Comparison of ENCODE assay signal across 8 cellular contexts in genomic region chr10:61992683-61993629, GRCh38.
DNase-seq lines count a peak whose midpoint lies in the region; ATAC-seq and TF ChIP-seq lines count a peak whose summit lies in the region.

No MANE protein-coding gene starts in this region.

- no peaks in the 10 kb centered on the region for H3K9me3 ChIP-seq in esophagus muscularis mucosa

- ATAC-seq in activated CD8-positive, alpha-beta memory T cell treated with anti-CD3 and anti-CD28 coated beads, Interleukin-2, amount 10 ng/mL, durations not matched to agents 7 days and 5 days = peak; percentile 69
- peak; percentile 49 for ATAC-seq in activated CD8-positive, alpha-beta T cell treated with anti-CD3 and anti-CD28 coated beads, Interleukin-2, amount 10 ng/mL, durations not matched to agents 7 days and 5 days

- peaks cover 69% of the 10 kb centered on the region for H3K4me1 Mint-ChIP-seq in activated CD8-positive, alpha-beta memory T cell treated with anti-CD3 and anti-CD28 coated beads, Interleukin-2, amount 10 ng/mL, durations not matched to agents 7 days and 5 days
- peaks cover 44% of the 10 kb centered on the region for H3K4me1 Mint-ChIP-seq in activated CD8-positive, alpha-beta T cell treated with anti-CD3 and anti-CD28 coated beads, Interleukin-2, amount 10 ng/mL, durations not matched to agents 7 days and 5 days (ENCODE audit: low read depth)

- H3K27me3 ChIP-seq in esophagus muscularis mucosa (no peaks in the 10 kb centered on the region), rectal smooth muscle tissue (ENCODE audit: control insufficient read depth, insufficient read depth, low read length) (no peaks in the 10 kb centered on the region)

- H3K4me3 ChIP-seq in esophagus muscularis mucosa = peak overlapping the region; percentile 10 to 38 (median 24)
- H3K4me3 ChIP-seq in rectal smooth muscle tissue (ENCODE audit: low read length) = peak overlapping the region; percentile 35

- 7% methylated on average over 7 of the region's 7 CpGs for WGBS in esophagus muscularis mucosa

- peak; percentile 88 for TF ChIP-seq EP300 in esophagus muscularis mucosa (IDR thresholded peaks at IDR 0.05)

- H3K36me3 Mint-ChIP-seq in activated CD8-positive, alpha-beta memory T cell treated with anti-CD3 and anti-CD28 coated beads, Interleukin-2, amount 10 ng/mL, durations not matched to agents 7 days and 5 days = peaks cover 35% of the 10 kb centered on the region
- peaks cover 38% of the 10 kb centered on the region for H3K36me3 Mint-ChIP-seq in activated CD8-positive, alpha-beta T cell treated with anti-CD3 and anti-CD28 coated beads, Interleukin-2, amount 10 ng/mL, durations not matched to agents 7 days and 5 days (ENCODE audit: low read depth)

- CTCF ChIA-PET in activated CD8-positive, alpha-beta memory T cell treated with anti-CD3 and anti-CD28 coated beads, Interleukin-2, amount 10 ng/mL, durations not matched to agents 7 days and 5 days (lab: Charles Lee) = interaction anchor here (1.1 to 2.8 kb wide), 13 partner anchors 9 to 252 kb away, joined by 3 to 16 read pairs (median 5); partner anchors contain the start of gene ARID5B
- CTCF ChIA-PET in activated CD8-positive, alpha-beta T cell treated with anti-CD3 and anti-CD28 coated beads, Interleukin-2, amount 10 ng/mL, durations not matched to agents 7 days and 5 days (lab: Charles Lee) = interaction anchor here (0.7 to 3.3 kb wide), 11 partner anchors 28 to 252 kb away, joined by 3 to 20 read pairs (median 4); partner anchors contain the start of gene ARID5B

- POLR2A ChIA-PET in activated CD8-positive, alpha-beta T cell treated with anti-CD3 and anti-CD28 coated beads, Interleukin-2, amount 10 ng/mL, durations not matched to agents 7 days and 5 days (lab: Charles Lee) = interaction anchor here (0.6 to 2.5 kb wide), 10 partner anchors 26 to 190 kb away, joined by 3 to 31 read pairs (median 4); partner anchors contain the start of gene ARID5B

- H3K9ac ChIP-seq in rectal smooth muscle tissue (ENCODE audit: low read length) = no peak overlapping the region

- H3K27ac ChIP-seq in esophagus muscularis mucosa (replicated peaks in 1 of 4) (peak overlapping the region; percentile 68 to 77 (median 75)), rectal smooth muscle tissue (ENCODE audit: low read depth, low read length) (peak overlapping the region; percentile 68)

- peak; percentile 78 for DNase-seq in activated CD8-positive, alpha-beta memory T cell treated with anti-CD3 and anti-CD28 coated beads, Interleukin-2, amount 10 ng/mL, durations not matched to agents 7 days and 5 days
- DNase-seq in activated CD8-positive, alpha-beta memory T cell treated with anti-CD3 and anti-CD28 coated beads, Interleukin-2, amount 50 U/mL, for 48 hours = no peak
- DNase-seq in MV-4-11 (lab: John Stamatoyannopoulos, UW) (peak; percentile 89), esophagus muscularis mucosa (ENCODE audit: extremely low spot score) (peak; percentile 93), COLO668 (lab: John Stamatoyannopoulos, UW; ENCODE audit: unreplicated experiment) (no peak), GM13977 (ENCODE audit: low spot score) (no peak)
- peak; percentile 49 for DNase-seq in activated CD8-positive, alpha-beta T cell treated with anti-CD3 and anti-CD28 coated beads, Interleukin-2, amount 10 ng/mL, durations not matched to agents 7 days and 5 days

- H3K27ac Mint-ChIP-seq in activated CD8-positive, alpha-beta memory T cell treated with anti-CD3 and anti-CD28 coated beads, Interleukin-2, amount 10 ng/mL, durations not matched to agents 7 days and 5 days = peak overlapping the region; percentile 98
- H3K27ac Mint-ChIP-seq in activated CD8-positive, alpha-beta T cell treated with anti-CD3 and anti-CD28 coated beads, Interleukin-2, amount 10 ng/mL, durations not matched to agents 7 days and 5 days = peak overlapping the region; percentile 75

- H3K36me3 ChIP-seq in esophagus muscularis mucosa (no peaks in the 10 kb centered on the region), rectal smooth muscle tissue (ENCODE audit: control insufficient read depth, insufficient read depth, low read length) (no peaks in the 10 kb centered on the region)

- TF ChIP-seq POLR2A in esophagus muscularis mucosa (IDR thresholded peaks at IDR 0.05; ENCODE audit: low read depth) = no peak

- in situ Hi-C loops in GM13977 (cut with MboI; ENCODE audit: low pct_unique_long_range_greater_than_20kb, low sequenced_read_pairs, unreplicated experiment) = no loop called here

- intact Hi-C loops in esophagus muscularis mucosa (cut with DNase I) = loop anchor here (5.0 kb wide), 1 partner anchor 91 kb away; the partner anchor contains the start of gene ARID5B

- no peak for TF ChIP-seq CTCF in esophagus muscularis mucosa (IDR thresholded peaks at IDR 0.05)
- no peak for TF ChIP-seq CTCF in GM13977 (IDR thresholded peaks at IDR 0.05; ENCODE audit: extremely low read depth, insufficient read depth, missing control alignments)

- H3K9me3 Mint-ChIP-seq in activated CD8-positive, alpha-beta memory T cell treated with anti-CD3 and anti-CD28 coated beads, Interleukin-2, amount 10 ng/mL, durations not matched to agents 7 days and 5 days (ENCODE audit: low read depth) = peaks cover 2% of the 10 kb centered on the region
- no peaks in the 10 kb centered on the region for H3K9me3 Mint-ChIP-seq in activated CD8-positive, alpha-beta T cell treated with anti-CD3 and anti-CD28 coated beads, Interleukin-2, amount 10 ng/mL, durations not matched to agents 7 days and 5 days (ENCODE audit: insufficient read depth)

- no peaks in the 10 kb centered on the region for H3K27me3 Mint-ChIP-seq in activated CD8-positive, alpha-beta memory T cell treated with anti-CD3 and anti-CD28 coated beads, Interleukin-2, amount 10 ng/mL, durations not matched to agents 7 days and 5 days
- no peaks in the 10 kb centered on the region for H3K27me3 Mint-ChIP-seq in activated CD8-positive, alpha-beta T cell treated with anti-CD3 and anti-CD28 coated beads, Interleukin-2, amount 10 ng/mL, durations not matched to agents 7 days and 5 days (ENCODE audit: low read depth)

- H3K4me3 Mint-ChIP-seq in activated CD8-positive, alpha-beta memory T cell treated with anti-CD3 and anti-CD28 coated beads, Interleukin-2, amount 10 ng/mL, durations not matched to agents 7 days and 5 days = peak overlapping the region; percentile 80
- H3K4me3 Mint-ChIP-seq in activated CD8-positive, alpha-beta T cell treated with anti-CD3 and anti-CD28 coated beads, Interleukin-2, amount 10 ng/mL, durations not matched to agents 7 days and 5 days = peak overlapping the region; percentile 50

- H3K4me1 ChIP-seq in esophagus muscularis mucosa (peaks cover 35 to 58% (median 52%) of the 10 kb centered on the region in 4 donors), rectal smooth muscle tissue (ENCODE audit: control insufficient read depth, insufficient read depth, low read length) (peaks cover 28% of the 10 kb centered on the region)

Comparison
In these comparisons a context has a peak if more than half of its experiments do, and no peak if none do; other contexts are left out.
1. DNase-seq: peak in activated CD8-positive, alpha-beta memory T cell treated with anti-CD3 and anti-CD28 coated beads, Interleukin-2, amount 10 ng/mL, durations not matched to agents 7 days and 5 days (single experiment), MV-4-11 (single experiment), activated CD8-positive, alpha-beta T cell treated with anti-CD3 and anti-CD28 coated beads, Interleukin-2, amount 10 ng/mL, durations not matched to agents 7 days and 5 days (single experiment) and esophagus muscularis mucosa (single experiment); none in activated CD8-positive, alpha-beta memory T cell treated with anti-CD3 and anti-CD28 coated beads, Interleukin-2, amount 50 U/mL, for 48 hours (single experiment), COLO668 (single experiment) and GM13977 (single experiment).